ENCODE assay signal across 27 cellular contexts in the genomic region with DNA sequence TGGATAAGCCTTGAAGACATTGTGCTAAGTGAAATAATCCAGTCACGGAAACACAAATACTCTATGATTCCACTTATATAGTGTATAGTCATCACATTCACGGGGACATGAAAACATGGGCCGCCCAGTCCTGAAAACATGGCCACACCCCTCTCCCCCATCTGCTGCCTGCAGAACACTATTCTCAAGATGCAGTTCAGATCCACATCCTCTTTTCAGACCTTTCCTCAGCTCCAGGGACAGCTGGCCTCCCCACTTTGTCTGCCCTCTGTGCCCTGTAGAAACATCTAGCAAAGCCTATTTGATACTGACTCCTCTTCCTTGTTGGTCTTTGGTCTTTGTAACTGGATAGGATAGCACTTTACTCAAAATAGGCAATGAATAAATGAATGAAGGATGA. TPM values are rescaled to one million over a fixed set of nuclear protein-coding genes. Genes with fewer than 3 reads are reported as not detected.
DNase-seq lines count a peak whose midpoint lies in the region; ATAC-seq and TF ChIP-seq lines count a peak whose summit lies in the region.
"Had no signal": no experiment of that assay in that cellular context is flagged by ENCODE, and none has a peak within 500 bp of the region (broad histone marks: within the 10 kb centered on the region; RNA-seq: fewer than 3 reads in every experiment).

No MANE protein-coding gene starts in this region.

- H3K27me3 Mint-ChIP-seq in MCF 10A (ENCODE audit: insufficient read depth, unreplicated experiment) (no peaks in the 10 kb centered on the region), glutamatergic neuron (ENCODE audit: unreplicated experiment) (peaks cover 4% of the 10 kb centered on the region)
- H3K27me3 Mint-ChIP-seq: activated CD4-positive, alpha-beta memory T cell treated with anti-CD3 and anti-CD28 coated beads, Interleukin-2, amount 10 ng/mL, durations not matched to agents 7 days and 5 days; stimulated activated naive CD8-positive, alpha-beta T cell treated with anti-CD3 and anti-CD28 coated beads, Interleukin-15, amount 100 ng/mL, for 72 hours had no signal

- TF ChIP-seq CTCF in right atrium auricular region (IDR thresholded peaks at IDR 0.05) (no peak), heart left ventricle (IDR thresholded peaks at IDR 0.05) (no peak), MCF 10A (IDR thresholded peaks at IDR 0.05; ENCODE audit: unreplicated experiment) (no peak), lower lobe of right lung (IDR thresholded peaks at IDR 0.05) (no peak), glutamatergic neuron (IDR thresholded peaks at IDR 0.05; ENCODE audit: partially characterized antibody, unreplicated experiment) (no peak)

- H3K4me1 Mint-ChIP-seq in MCF 10A (ENCODE audit: insufficient read depth, unreplicated experiment) (peaks cover 58% of the 10 kb centered on the region), glutamatergic neuron (ENCODE audit: low read depth, unreplicated experiment) (peaks cover 9% of the 10 kb centered on the region)

- H3K9me3 Mint-ChIP-seq in MCF 10A (ENCODE audit: unreplicated experiment), result no peaks in the 10 kb centered on the region
- H3K9me3 Mint-ChIP-seq in glutamatergic neuron (ENCODE audit: unreplicated experiment), result peaks cover 1% of the 10 kb centered on the region
- H3K9me3 Mint-ChIP-seq: activated CD4-positive, alpha-beta memory T cell treated with anti-CD3 and anti-CD28 coated beads, Interleukin-2, amount 10 ng/mL, durations not matched to agents 7 days and 5 days; central memory CD8-positive, alpha-beta T cell; neural crest cell had no signal

- BruUV-seq in MCF 10A (replicated peaks; lab: Mats Ljungman, UMichigan), result no TSS peak

- 90 to 99% (median 93%) methylated on average over 3 of the region's 3 CpGs for WGBS in heart left ventricle, 4 donors
- WGBS in aorta, 2 donors, result 72 to 77% methylated on average over 3 of the region's 3 CpGs

- no peak overlapping the region for H3K4me3 Mint-ChIP-seq in MCF 10A (ENCODE audit: unreplicated experiment)
- no peak overlapping the region for H3K4me3 Mint-ChIP-seq in glutamatergic neuron (ENCODE audit: unreplicated experiment)
- H3K4me3 Mint-ChIP-seq: activated CD4-positive, alpha-beta memory T cell treated with anti-CD3 and anti-CD28 coated beads, Interleukin-2, amount 10 ng/mL, durations not matched to agents 7 days and 5 days; central memory CD8-positive, alpha-beta T cell; neural crest cell; stimulated activated naive CD8-positive, alpha-beta T cell treated with anti-CD3 and anti-CD28 coated beads, Interleukin-15, amount 100 ng/mL, for 72 hours had no signal

- H3K9me3 ChIP-seq in right atrium auricular region (no peaks in the 10 kb centered on the region), heart left ventricle (no peaks in the 10 kb centered on the region), lower lobe of right lung (no peaks in the 10 kb centered on the region), aorta (ENCODE audit: control insufficient read depth, low read length) (no peaks in the 10 kb centered on the region)
- H3K9me3 ChIP-seq: Peyer's patch, vagina had no signal

- CTCF ChIA-PET in MCF 10A (lab: Yijun Ruan, JAX), result interaction anchor here (1.0 to 2.6 kb wide), 2 partner anchors 9 to 34 kb away, joined by 3 to 12 read pairs; no protein-coding TSS in a partner anchor

- POLR2A ChIA-PET in MCF 10A (lab: Yijun Ruan, JAX), result interaction anchor here (0.5 to 7.4 kb wide), 8 partner anchors 9 to 436 kb away, joined by 3 to 129 read pairs (median 6); no protein-coding TSS in a partner anchor

- peak overlapping the region; percentile 75 to 82 for H3K27ac ChIP-seq in right atrium auricular region
- peak overlapping the region in 6 of 12 donors; percentile 13 to 85 (median 58) for H3K27ac ChIP-seq in heart left ventricle
- peak overlapping the region; percentile 87 for H3K27ac ChIP-seq in lower lobe of right lung
- peak overlapping the region; percentile 2 to 96 for H3K27ac ChIP-seq in aorta (ENCODE audit: low read depth in 1 of 2, low read length in 2 of 2)
- H3K27ac ChIP-seq: vagina had no signal

- H3K27ac Mint-ChIP-seq in MCF 10A (ENCODE audit: low read depth, unreplicated experiment), result peak overlapping the region; percentile 97
- H3K27ac Mint-ChIP-seq in glutamatergic neuron (ENCODE audit: unreplicated experiment), result no peak overlapping the region
- H3K27ac Mint-ChIP-seq: activated CD4-positive, alpha-beta memory T cell treated with anti-CD3 and anti-CD28 coated beads, Interleukin-2, amount 10 ng/mL, durations not matched to agents 7 days and 5 days; stimulated activated naive CD8-positive, alpha-beta T cell treated with anti-CD3 and anti-CD28 coated beads, Interleukin-15, amount 100 ng/mL, for 72 hours had no signal

- no peaks in the 10 kb centered on the region for H3K36me3 ChIP-seq in right atrium auricular region
- no peaks in the 10 kb centered on the region for H3K36me3 ChIP-seq in heart left ventricle
- H3K36me3 ChIP-seq in lower lobe of right lung, result no peaks in the 10 kb centered on the region
- no peaks in the 10 kb centered on the region for H3K36me3 ChIP-seq in aorta (ENCODE audit: control insufficient read depth in 1 of 2, insufficient read depth in 2 of 2, low read length in 1 of 2)
- H3K36me3 ChIP-seq: Peyer's patch, vagina had no signal

- ATAC-seq in heart left ventricle (no peak), lower lobe of right lung (no peak), aorta (ENCODE audit: low FRiP score) (no peak), GM18498 (IDR thresholded peaks at IDR 0.05; ENCODE audit: unreplicated experiment) (no peak)
- ATAC-seq: HCT116; stimulated activated naive CD8-positive, alpha-beta T cell treated with anti-CD3 and anti-CD28 coated beads, Interleukin-15, amount 100 ng/mL, for 72 hours had no signal

- intact Hi-C loops in heart left ventricle (cut with DNase I) (loop anchor here in 3 of 10 donors (5.0 kb wide), 1 partner anchor 45 kb away; no protein-coding TSS in a partner anchor), MCF 10A (cut with micrococcal nuclease) (no loop called here), lower lobe of right lung (cut with DNase I) (no loop called here), aorta (cut with DNase I) (loop anchor here in 1 of 2 donors (2.0 kb wide), 1 partner anchor 35 kb away; no protein-coding TSS in a partner anchor)

- no peak for TF ChIP-seq POLR2A in heart left ventricle (IDR thresholded peaks at IDR 0.05)

- H3K4me1 ChIP-seq in right atrium auricular region, result peaks cover 0 to 69% of the 10 kb centered on the region in 2 donors
- peaks cover 0 to 69% (median 44%) of the 10 kb centered on the region in 12 donors for H3K4me1 ChIP-seq in heart left ventricle
- H3K4me1 ChIP-seq in lower lobe of right lung, result peaks cover 69% of the 10 kb centered on the region
- H3K4me1 ChIP-seq in aorta (ENCODE audit: control insufficient read depth in 1 of 2, insufficient read depth in 2 of 2, low read length in 2 of 2), result peaks cover 6 to 8% of the 10 kb centered on the region in 2 donors

- no peak for DNase-seq in right atrium auricular region (ENCODE audit: low spot score)
- DNase-seq in heart left ventricle, result no peak
- no peak for DNase-seq in MCF 10A (ENCODE audit: unreplicated experiment)
- DNase-seq in lower lobe of right lung, result no peak
- no peak for DNase-seq in aorta
- DNase-seq in glutamatergic neuron, result no peak
- DNase-seq in stimulated activated naive CD4-positive, alpha-beta T cell treated with Interleukin-2 at 50 U/mL for 16 hours (lab: John Stamatoyannopoulos, UW), result no peak
- DNase-seq: activated CD4-positive, alpha-beta memory T cell treated with anti-CD3 and anti-CD28 coated beads, Interleukin-2, amount 10 ng/mL, durations not matched to agents 7 days and 5 days; activated naive CD4-positive, alpha-beta T cell; amygdala; NCI-H1694 treated with DMSO at 0.1 percent for 48 hours; NCI-H2227 treated with DMSO at 0.1 percent for 48 hours; Peyer's patch; stimulated activated CD4-positive, alpha-beta T cell treated with anti-CD3 and anti-CD28 coated beads, Interleukin-4, amount 100 ng/mL, for 24 hours; stimulated activated naive CD8-positive, alpha-beta T cell treated with anti-CD3 and anti-CD28 coated beads, Interleukin-15, amount 100 ng/mL, for 72 hours; T1000 had no signal

- H3K4me3 ChIP-seq in right atrium auricular region (no peak overlapping the region), heart left ventricle (no peak overlapping the region), lower lobe of right lung (no peak overlapping the region), aorta (ENCODE audit: low read length in 2 of 2) (no peak overlapping the region)
- H3K4me3 ChIP-seq: Peyer's patch, vagina had no signal

- H3K27me3 ChIP-seq in right atrium auricular region (no peaks in the 10 kb centered on the region), heart left ventricle (no peaks in the 10 kb centered on the region), lower lobe of right lung (ENCODE audit: low read depth) (no peaks in the 10 kb centered on the region), aorta (ENCODE audit: control insufficient read depth in 1 of 2, insufficient read depth in 2 of 2, low read length in 1 of 2) (no peaks in the 10 kb centered on the region)
- H3K27me3 ChIP-seq: Peyer's patch, vagina had no signal

- peaks cover 5% of the 10 kb centered on the region for H3K36me3 Mint-ChIP-seq in MCF 10A (ENCODE audit: insufficient read depth, unreplicated experiment)
- H3K36me3 Mint-ChIP-seq in glutamatergic neuron (ENCODE audit: unreplicated experiment), result no peaks in the 10 kb centered on the region

RNA-seq across cellular contexts. Expression of gene RFX2, which starts 8.3 kb away (rescaled TPM):
- total RNA-seq in right atrium auricular region (10 to 100 TPM; 12.7 to 16.1 TPM), heart left ventricle (10 to 100 TPM in 1 of 9 donors, 1 to 10 TPM in 8; 2.8 to 20.0 (median 5.8) TPM), MCF 10A (2022) (9.9 and 10.7 TPM in 2 replicates), lower lobe of right lung (20.9 TPM), aorta (10 to 100 TPM; 16.6 to 26.1 TPM), glutamatergic neuron (ENCODE audit: unreplicated experiment) (4.3 TPM)
- polyA plus RNA-seq in heart left ventricle (1 to 10 TPM; 6.9 to 7.0 TPM), aorta (10 to 100 TPM in 1 of 2 donors, 1 to 10 TPM in 1; 6.5 to 12.6 TPM)

RNA-seq across cellular contexts. Expression of gene ACSBG2, which starts 33.5 kb away (rescaled TPM):
- total RNA-seq in right atrium auricular region, result not detected
- not detected for total RNA-seq in heart left ventricle
- not detected for polyA plus RNA-seq in heart left ventricle
- not detected in 2 replicates for total RNA-seq in MCF 10A (2022)
- total RNA-seq in lower lobe of right lung, result 0.30 TPM
- total RNA-seq in aorta, result not detected
- polyA plus RNA-seq in aorta, result 1 to 10 TPM in 1 of 2 donors, not detected in 1; 1.5 TPM
- not detected for total RNA-seq in glutamatergic neuron (ENCODE audit: unreplicated experiment)
- total RNA-seq: Daoy, fibroblast of lung, M059J, mononuclear cell, neural crest cell, pulmonary artery endothelial cell, vagina had no signal
- polyA plus RNA-seq: BJ, fibroblast of lung had no signal
